In genomic region chr2:110852541-110853263, GRCh38 we compare ENCODE assay signal across 11 cellular contexts.
DNase-seq lines count a peak whose midpoint lies in the region; ATAC-seq, FAIRE-seq and TF ChIP-seq lines count a peak whose summit lies in the region.
"Had no signal": no experiment of that assay in that cellular context is flagged by ENCODE, and none has a peak within 500 bp of the region (broad histone marks: within the 10 kb centered on the region; RNA-seq: fewer than 3 reads in every experiment).

No MANE protein-coding gene starts in this region.

- no peaks in the 10 kb centered on the region for H3F3A ChIP-seq in GM23248 (ENCODE audit: insufficient read depth)

- in situ Hi-C loops in GM23248 (cut with MboI) (no loop called here), GM13977 (cut with MboI; ENCODE audit: low pct_unique_long_range_greater_than_20kb, low sequenced_read_pairs, unreplicated experiment) (no loop called here)

- FAIRE-seq in small intestine (lab: Jason Lieb, UNC) = no peak

- H3K79me2 ChIP-seq in GM23248 (ENCODE audit: insufficient read depth) = no peaks in the 10 kb centered on the region

- H3K36me3 Mint-ChIP-seq in T-cell = no peaks in the 10 kb centered on the region
- H3K36me3 Mint-ChIP-seq: memory B cell had no signal

- H3K4me3 ChIP-seq in GM23248 (no peak overlapping the region), small intestine (ENCODE audit: low read depth in 1 of 2, low read length in 2 of 2) (no peak overlapping the region), heart left ventricle (no peak overlapping the region)
- H3K4me3 ChIP-seq: colonic mucosa had no signal

- ATAC-seq in T-cell (replicated peaks in 1 of 4) = peak; percentile 60 to 86 (median 74)
- no peak for ATAC-seq in heart left ventricle
- no peak for ATAC-seq in GM18870 (IDR thresholded peaks at IDR 0.05; ENCODE audit: unreplicated experiment)

- no peaks in the 10 kb centered on the region for H3K27me3 Mint-ChIP-seq in T-cell
- H3K27me3 Mint-ChIP-seq: memory B cell had no signal

- POLR2A ChIA-PET in T-cell (lab: Charles Lee) = interaction anchor here in 1 of 2 donors (0.8 kb wide), 1 partner anchor 186 kb away, joined by 4 read pairs; no protein-coding TSS in a partner anchor

- TF ChIP-seq CTCF in GM13977 (IDR thresholded peaks at IDR 0.05; ENCODE audit: extremely low read depth, insufficient read depth, missing control alignments) (no peak), heart left ventricle (IDR thresholded peaks at IDR 0.05) (no peak)

- peak overlapping the region in 2 of 3 donors; percentile 9 to 65 for H3K4me3 Mint-ChIP-seq in T-cell
- H3K4me3 Mint-ChIP-seq: memory B cell had no signal

- H3K36me3 ChIP-seq in GM23248 (ENCODE audit: low read depth) (no peaks in the 10 kb centered on the region), small intestine (ENCODE audit: control insufficient read depth in 2 of 2, insufficient read depth in 2 of 2, low read length in 2 of 2) (no peaks in the 10 kb centered on the region), heart left ventricle (no peaks in the 10 kb centered on the region)
- H3K36me3 ChIP-seq: colonic mucosa had no signal

- H3K27me3 ChIP-seq in GM23248 (replicated peaks; ENCODE audit: insufficient read depth) (peaks cover 36% of the 10 kb centered on the region), small intestine (ENCODE audit: control insufficient read depth in 2 of 2, insufficient read depth in 2 of 2, low read length in 2 of 2) (no peaks in the 10 kb centered on the region), heart left ventricle (peaks cover 0 to 6% (median 0%) of the 10 kb centered on the region in 9 donors)
- H3K27me3 ChIP-seq: colonic mucosa had no signal

- TF ChIP-seq POLR2A in heart left ventricle (IDR thresholded peaks at IDR 0.05) = no peak

- peaks cover 38 to 58% (median 44%) of the 10 kb centered on the region in 3 donors for H3K4me1 Mint-ChIP-seq in T-cell

- H3K27ac Mint-ChIP-seq in T-cell = peak overlapping the region; percentile 80 to 85
- H3K27ac Mint-ChIP-seq: memory B cell had no signal

- no peaks in the 10 kb centered on the region for H3K9me3 ChIP-seq in GM23248 (ENCODE audit: low read depth)
- no peaks in the 10 kb centered on the region for H3K9me3 ChIP-seq in small intestine (ENCODE audit: control insufficient read depth, low read depth)
- no peaks in the 10 kb centered on the region for H3K9me3 ChIP-seq in heart left ventricle
- H3K9me3 ChIP-seq: colonic mucosa had no signal

- CTCF ChIA-PET in T-cell (lab: Charles Lee) = interaction anchor here (1.3 to 1.8 kb wide), 4 partner anchors 12 to 41 kb away, joined by 4 to 5 read pairs (median 5); no protein-coding TSS in a partner anchor

- DNase-seq in GM23248 (peak; percentile 9), T-cell (peak in 31 of 34 experiments; percentile 22 to 74 (median 51)), activated gamma-delta T cell (lab: John Stamatoyannopoulos, UW) (peak; percentile 8), small intestine (peak; percentile 22), GM13977 (ENCODE audit: low spot score) (no peak), heart left ventricle (no peak)
- DNase-seq: COR-L47, NCI-H226 had no signal

- no peak overlapping the region for H2AFZ ChIP-seq in GM23248

- no peak overlapping the region for H3K9ac ChIP-seq in GM23248

- no peak overlapping the region for H3K27ac ChIP-seq in GM23248
- H3K27ac ChIP-seq in small intestine (ENCODE audit: low read depth in 1 of 2, low read length in 1 of 2) = no peak overlapping the region
- H3K27ac ChIP-seq in heart left ventricle = no peak overlapping the region
- H3K27ac ChIP-seq: colonic mucosa had no signal

- H4K20me1 ChIP-seq in GM23248 (ENCODE audit: insufficient read depth) = no peaks in the 10 kb centered on the region

- H3K4me1 ChIP-seq in GM23248 (ENCODE audit: insufficient read depth) (no peaks in the 10 kb centered on the region), small intestine (ENCODE audit: control insufficient read depth in 2 of 2, insufficient read depth in 1 of 2, low read depth in 1 of 2, low read length in 1 of 2) (no peaks in the 10 kb centered on the region), heart left ventricle (peaks cover 0 to 3% (median 0%) of the 10 kb centered on the region in 12 donors)
- H3K4me1 ChIP-seq: colonic mucosa had no signal

- H3K9me3 Mint-ChIP-seq in T-cell = no peaks in the 10 kb centered on the region
- H3K9me3 Mint-ChIP-seq: memory B cell had no signal

- intact Hi-C loops in heart left ventricle (cut with DNase I) = loop anchor here in 1 of 10 donors (10.0 kb wide), 1 partner anchor 252 kb away; no protein-coding TSS in a partner anchor

- 62 to 70% methylated on average over 7 to 8 of the region's 8 CpGs for WGBS in GM23248 (ENCODE audit: low coverage in 1 of 2, low lambda C conversion rate in 2 of 2, missing lambda C conversion rate in 2 of 2), 2 experiments
- WGBS in small intestine, 3 donors = 85 to 88% (median 88%) methylated on average over 8 of the region's 8 CpGs
- WGBS in heart left ventricle, 4 donors = 86 to 91% (median 88%) methylated on average over 6 to 8 of the region's 8 CpGs

- H3K4me2 ChIP-seq in GM23248 (ENCODE audit: unreplicated experiment) = no peak overlapping the region

- no peaks in the 10 kb centered on the region for H3K9me2 ChIP-seq in GM23248 (ENCODE audit: insufficient read depth)

Comparison
In these comparisons a context has a peak if more than half of its experiments do, and no peak if none do; other contexts are left out.
1. DNase-seq: peak in GM23248 (single experiment), T-cell (31 of 34), activated gamma-delta T cell (single experiment) and small intestine (single experiment); none in GM13977 (single experiment) and heart left ventricle (0 of 5).
2. ATAC-seq: peak in T-cell (4 of 4); none in heart left ventricle (0 of 4) and GM18870 (single experiment).